Comparison of ENCODE assay signal across 18 cellular contexts in genomic region chr1:213061263-213061662, GRCh38. TPM values are rescaled to one million over a fixed set of nuclear protein-coding genes. Genes with fewer than 3 reads are reported as not detected.
DNase-seq lines count a peak whose midpoint lies in the region; ATAC-seq, FAIRE-seq and TF ChIP-seq lines count a peak whose summit lies in the region.
"Had no signal": no experiment of that assay in that cellular context is flagged by ENCODE, and none has a peak within 500 bp of the region (broad histone marks: within the 10 kb centered on the region; RNA-seq: fewer than 3 reads in every experiment).

No MANE protein-coding gene starts in this region.

- DNase-seq in HepG2 (ENCODE audit: low spot score) = no peak
- no peak for DNase-seq in right lobe of liver
- DNase-seq in NCI-H146 treated with DMSO at 0.1 percent for 48 hours (lab: John Stamatoyannopoulos, UW; ENCODE audit: unreplicated experiment) = peak; percentile 27
- peak; percentile 32 for DNase-seq in SHP77 treated with DMSO at 0.1 percent for 48 hours (lab: John Stamatoyannopoulos, UW)
- DNase-seq in central memory CD4-positive, alpha-beta T cell = no peak
- DNase-seq in NCI-H1092 treated with DMSO at 0.1 percent for 48 hours (lab: John Stamatoyannopoulos, UW) = no peak
- no peak for DNase-seq in gastrocnemius medialis
- no peak for DNase-seq in T-helper 9 cell
- DNase-seq: activated B cell treated with CpG ODN at 0.5 μM for 24 hours; activated effector memory CD4-positive, alpha-beta T cell treated with Interleukin-2 at 50 U/mL for 16 hours; anterior cingulate cortex; foreskin melanocyte; natural killer cell; NCI-H226; spleen; stimulated activated naive CD4-positive, alpha-beta T cell; T-helper 1 cell had no signal

- TF ChIP-seq RAD21 in HepG2 (CRISPR knock-in tag; IDR thresholded peaks at IDR 0.05) = no peak

- H3K27ac ChIP-seq in HepG2 (ENCODE audit: extremely low read length, insufficient read depth, low read length) (no peak overlapping the region), right lobe of liver (no peak overlapping the region), gastrocnemius medialis (no peak overlapping the region)
- H3K27ac ChIP-seq: prostate gland, spleen had no signal

- H3K4me1 ChIP-seq in HepG2 (ENCODE audit: insufficient read depth, low read length) (peaks cover 22% of the 10 kb centered on the region), right lobe of liver (no peaks in the 10 kb centered on the region), gastrocnemius medialis (no peaks in the 10 kb centered on the region)
- H3K4me1 ChIP-seq: prostate gland had no signal

- POLR2A ChIA-PET in HepG2 (lab: Yijun Ruan, JAX) = no interaction called here

- TF ChIP-seq EP300 in HepG2 (IDR thresholded peaks at IDR 0.05; ENCODE audit: low read depth in 2 of 2, low read length in 2 of 2) (no peak), HepG2 (CRISPR knock-in tag; IDR thresholded peaks at IDR 0.05; ENCODE audit: borderline replicate concordance) (no peak)

- no peak overlapping the region for H3K4me2 ChIP-seq in HepG2 (ENCODE audit: low read depth, low read length)

- 0 out of 2 replicates have a peak, but pooled peaks have one; percentile 13 for TF ChIP-seq CTCF in HepG2 (CRISPR knock-in tag; IDR thresholded peaks at IDR 0.05)
- no peak for TF ChIP-seq CTCF in right lobe of liver (IDR thresholded peaks at IDR 0.05)
- TF ChIP-seq CTCF in gastrocnemius medialis (IDR thresholded peaks at IDR 0.05 in 4 of 5, conservative IDR thresholded peaks at IDR 0.05 in 1 of 5) = no peak

- no peak for TF ChIP-seq POLR2A in HepG2 (IDR thresholded peaks at IDR 0.05; ENCODE audit: insufficient read depth in 1 of 2, low read depth in 2 of 2, low read length in 2 of 2)
- TF ChIP-seq POLR2A in right lobe of liver (IDR thresholded peaks at IDR 0.05) = no peak
- TF ChIP-seq POLR2A in gastrocnemius medialis (IDR thresholded peaks at IDR 0.05) = no peak

- BruUV-seq in HepG2 (replicated peaks; lab: Mats Ljungman, UMichigan) = no TSS peak

- peaks cover 74% of the 10 kb centered on the region for H3K79me2 ChIP-seq in HepG2 (ENCODE audit: insufficient read depth, low read length)

- H3K27me3 ChIP-seq in HepG2 (ENCODE audit: control insufficient read depth in 1 of 2, insufficient read depth in 2 of 2, low read length in 2 of 2) = no peaks in the 10 kb centered on the region
- no peaks in the 10 kb centered on the region for H3K27me3 ChIP-seq in right lobe of liver
- H3K27me3 ChIP-seq in gastrocnemius medialis = no peaks in the 10 kb centered on the region
- H3K27me3 ChIP-seq: spleen had no signal

- H3K36me3 ChIP-seq in HepG2 (replicated peaks in 1 of 2; ENCODE audit: control insufficient read depth in 1 of 2, insufficient read depth in 2 of 2, low read length in 2 of 2) = peaks cover 0 to 4% of the 10 kb centered on the region in 2 experiments; a peak in 1 of 5 replicates
- H3K36me3 ChIP-seq in right lobe of liver = no peaks in the 10 kb centered on the region
- H3K36me3 ChIP-seq in gastrocnemius medialis = no peaks in the 10 kb centered on the region
- H3K36me3 ChIP-seq: prostate gland had no signal

- intact Hi-C loops in HepG2 (cut with micrococcal nuclease; ENCODE audit: unreplicated experiment) (no loop called here), right lobe of liver (cut with DNase I) (no loop called here), gastrocnemius medialis (cut with DNase I; ENCODE audit: low total_unique reads) (no loop called here)

- in situ Hi-C loops in HepG2 (cut with HindIII; ENCODE audit: extremely low pct_ligation_motif_present, low pct_unique_long_range_greater_than_20kb) = no loop called here
- in situ Hi-C loops in gastrocnemius medialis (cut with MboI; ENCODE audit: low sequenced_read_pairs in 4 of 4) = no loop called here

- no peak overlapping the region for H2AFZ ChIP-seq in HepG2 (ENCODE audit: low read length)

- ATAC-seq in HepG2 (0 out of 3 replicates have a peak, but pooled peaks have one; percentile 47), right lobe of liver (no peak), gastrocnemius medialis (no peak)
- ATAC-seq: natural killer cell had no signal

- no peak for FAIRE-seq in HepG2 (lab: Jason Lieb, UNC)

- no peak overlapping the region for H3K4me3 ChIP-seq in HepG2 (replicated peaks in 1 of 3; ENCODE audit: insufficient read depth in 1 of 3, low read depth in 2 of 3, low read length in 3 of 3)
- H3K4me3 ChIP-seq in right lobe of liver = no peak overlapping the region
- no peak overlapping the region for H3K4me3 ChIP-seq in gastrocnemius medialis
- H3K4me3 ChIP-seq: prostate gland, spleen had no signal

- CTCF ChIA-PET in HepG2 (lab: Yijun Ruan, JAX; ENCODE audit: low intra/inter-chr PET ratio, low total read pairs) = no interaction called here

- H4K20me1 ChIP-seq in HepG2 (ENCODE audit: insufficient read depth, low read length) = no peaks in the 10 kb centered on the region

- 100% methylated on average over 1 of the region's 1 CpG for WGBS in HepG2 (ENCODE audit: low lambda C conversion rate)
- 88% methylated on average over 1 of the region's 1 CpG for WGBS in right lobe of liver (ENCODE audit: insufficient coverage, low coverage, low lambda C conversion rate, missing lambda C conversion rate)

- H3K9ac ChIP-seq in HepG2 (ENCODE audit: insufficient read depth, low read depth, low read length) = no peak overlapping the region

- H3K9me3 ChIP-seq in HepG2 (ENCODE audit: low read length) (peaks cover 6% of the 10 kb centered on the region; the same call in 1 of the 2 replicates), right lobe of liver (no peaks in the 10 kb centered on the region), gastrocnemius medialis (no peaks in the 10 kb centered on the region)
- H3K9me3 ChIP-seq: prostate gland had no signal

TF ChIP-seq in HepG2, 621 proteins besides CTCF, POLR2A, EP300 and RAD21:
- TF ChIP-seq ZNF431 (CRISPR knock-in tag; IDR thresholded peaks at IDR 0.05; ENCODE audit: borderline replicate concordance, low read depth) (no peak), CBX1 (IDR thresholded peaks at IDR 0.05; ENCODE audit: low read depth) (no peak), SALL2 (CRISPR knock-in tag; IDR thresholded peaks at IDR 0.05) (no peak)

RNA-seq across cellular contexts. Expression of gene RPS6KC1, which starts 10.2 kb away (rescaled TPM):
- total RNA-seq in HepG2 (2016; rRNA removed; fragmentation: Illumina TruSeq; extraction: Trizol) (25.2 and 30.6 TPM in 2 replicates), right lobe of liver (1 to 10 TPM; 7.7 to 9.1 (median 8.4) TPM), gastrocnemius medialis (10 to 100 TPM; 14.5 to 22.2 (median 16.2) TPM)
- total RNA-seq in HepG2 (2016; cell fraction: cytosol; rRNA removed; fragmentation: Illumina TruSeq; extraction: Trizol; ENCODE audit: low read depth) = 39.4 and 53.1 TPM in 2 replicates
- 24.8 and 28.9 TPM in 2 replicates for total RNA-seq in HepG2 (2016; cell fraction: insoluble cytoplasmic fraction; rRNA removed; fragmentation: Illumina TruSeq; extraction: Trizol)
- 18.5 and 21.9 TPM in 2 replicates for total RNA-seq in HepG2 (2016; cell fraction: membrane; rRNA removed; fragmentation: Illumina TruSeq; extraction: Trizol)
- total RNA-seq in HepG2 (2016; cell fraction: nucleus; rRNA removed; fragmentation: Illumina TruSeq; extraction: Trizol) = 38.8 TPM in 2 replicates
- 11.0 and 11.9 TPM in 2 replicates for polyA plus RNA-seq in HepG2 (2011; rRNA removed)
- polyA plus RNA-seq in HepG2 (2011; cell fraction: cytosol; rRNA removed) = 3.5 and 6.8 TPM in 2 replicates
- polyA plus RNA-seq in HepG2 (2011; cell fraction: nucleus; rRNA removed) = 15.1 and 26.2 TPM in 2 replicates
- 10.2 and 11.2 TPM in 2 replicates for polyA plus RNA-seq in HepG2 (2012)
- polyA plus RNA-seq in HepG2 (2016; cell fraction: cytosol; fragmentation: Illumina TruSeq; extraction: Trizol; ENCODE audit: low read depth) = 1.5 and 1.6 TPM in 2 replicates
- 18.1 and 19.9 TPM in 2 replicates for polyA plus RNA-seq in HepG2 (2016; cell fraction: insoluble cytoplasmic fraction; fragmentation: Illumina TruSeq; extraction: Trizol; ENCODE audit: low read depth)
- polyA plus RNA-seq in HepG2 (2016; cell fraction: membrane; fragmentation: Illumina TruSeq; extraction: Trizol; ENCODE audit: low read depth) = 5.5 and 6.1 TPM in 2 replicates
- polyA plus RNA-seq in HepG2 (2016; cell fraction: nucleus; fragmentation: Illumina TruSeq; extraction: Trizol; ENCODE audit: insufficient read depth, low read depth) = 17.8 and 19.0 TPM in 2 replicates
- 9.5 TPM in 2 replicates for polyA minus RNA-seq in HepG2 (2011; rRNA and poly(A)+ RNA removed; ENCODE audit: low replicate concordance)
- polyA minus RNA-seq in HepG2 (2011; cell fraction: cytosol; rRNA and poly(A)+ RNA removed) = 10.9 and 15.5 TPM in 2 replicates
- 102 and 106 TPM in 2 replicates for polyA minus RNA-seq in HepG2 (2011; cell fraction: nucleus; rRNA and poly(A)+ RNA removed)

RNA-seq across cellular contexts. Expression of gene ANGEL2, which starts 45.6 kb away (rescaled TPM):
- 23.5 and 25.4 TPM in 2 replicates for total RNA-seq in HepG2 (2016; rRNA removed; fragmentation: Illumina TruSeq; extraction: Trizol)
- 4.1 and 4.6 TPM in 2 replicates for total RNA-seq in HepG2 (2016; cell fraction: cytosol; rRNA removed; fragmentation: Illumina TruSeq; extraction: Trizol; ENCODE audit: low read depth)
- total RNA-seq in HepG2 (2016; cell fraction: insoluble cytoplasmic fraction; rRNA removed; fragmentation: Illumina TruSeq; extraction: Trizol) = 25.7 and 27.0 TPM in 2 replicates
- 10.9 and 11.4 TPM in 2 replicates for total RNA-seq in HepG2 (2016; cell fraction: membrane; rRNA removed; fragmentation: Illumina TruSeq; extraction: Trizol)
- 28.4 and 28.9 TPM in 2 replicates for total RNA-seq in HepG2 (2016; cell fraction: nucleus; rRNA removed; fragmentation: Illumina TruSeq; extraction: Trizol)
- 11.8 and 12.3 TPM in 2 replicates for polyA plus RNA-seq in HepG2 (2011; rRNA removed)
- polyA plus RNA-seq in HepG2 (2011; cell fraction: cytosol; rRNA removed) = 3.8 and 5.1 TPM in 2 replicates
- 16.5 and 17.0 TPM in 2 replicates for polyA plus RNA-seq in HepG2 (2011; cell fraction: nucleus; rRNA removed)
- polyA plus RNA-seq in HepG2 (2012) = 7.2 and 10.1 TPM in 2 replicates
- 1.8 and 2.6 TPM in 2 replicates for polyA plus RNA-seq in HepG2 (2016; cell fraction: cytosol; fragmentation: Illumina TruSeq; extraction: Trizol; ENCODE audit: low read depth)
- polyA plus RNA-seq in HepG2 (2016; cell fraction: insoluble cytoplasmic fraction; fragmentation: Illumina TruSeq; extraction: Trizol; ENCODE audit: low read depth) = 14.1 and 16.7 TPM in 2 replicates
- polyA plus RNA-seq in HepG2 (2016; cell fraction: membrane; fragmentation: Illumina TruSeq; extraction: Trizol; ENCODE audit: low read depth) = 5.3 and 5.4 TPM in 2 replicates
- 31.7 and 35.2 TPM in 2 replicates for polyA plus RNA-seq in HepG2 (2016; cell fraction: nucleus; fragmentation: Illumina TruSeq; extraction: Trizol; ENCODE audit: insufficient read depth, low read depth)
- 13.9 and 25.5 TPM in 2 replicates for polyA minus RNA-seq in HepG2 (2011; rRNA and poly(A)+ RNA removed; ENCODE audit: low replicate concordance)
- polyA minus RNA-seq in HepG2 (2011; cell fraction: cytosol; rRNA and poly(A)+ RNA removed) = 9.9 and 15.3 TPM in 2 replicates
- polyA minus RNA-seq in HepG2 (2011; cell fraction: nucleus; rRNA and poly(A)+ RNA removed) = 44.5 and 48.6 TPM in 2 replicates
- total RNA-seq in right lobe of liver = 10 to 100 TPM; 12.1 to 23.2 (median 15.2) TPM
- total RNA-seq in gastrocnemius medialis = 10 to 100 TPM; 17.7 to 33.2 (median 25.1) TPM

Comparison
In these comparisons a context has a peak if more than half of its experiments do, and no peak if none do; other contexts are left out.
1. DNase-seq: peak in NCI-H146 treated with DMSO at 0.1 percent for 48 hours (single experiment) and SHP77 treated with DMSO at 0.1 percent for 48 hours (single experiment); none in HepG2 (single experiment), right lobe of liver (0 of 3), central memory CD4-positive, alpha-beta T cell (single experiment), NCI-H1092 treated with DMSO at 0.1 percent for 48 hours (single experiment), gastrocnemius medialis (0 of 2) and T-helper 9 cell (single experiment).